Comparison of ENCODE assay signal across 25 cellular contexts in genomic region chr7:98935811-98936210, GRCh38. TPM values are rescaled to one million over a fixed set of nuclear protein-coding genes. Genes with fewer than 3 reads are reported as not detected.
DNase-seq lines count a peak whose midpoint lies in the region; ATAC-seq and TF ChIP-seq lines count a peak whose summit lies in the region.
"Had no signal": no experiment of that assay in that cellular context is flagged by ENCODE, and none has a peak within 500 bp of the region (broad histone marks: within the 10 kb centered on the region; RNA-seq: fewer than 3 reads in every experiment).

No MANE protein-coding gene starts in this region.

- H3K27me3 Mint-ChIP-seq in effector memory CD8-positive, alpha-beta T cell, result no peaks in the 10 kb centered on the region
- H3K27me3 Mint-ChIP-seq in nephron (ENCODE audit: low read depth), result no peaks in the 10 kb centered on the region
- H3K27me3 Mint-ChIP-seq: activated B cell treated with CpG ODN at 0.5 μM for 24 hours; activated CD8-positive, alpha-beta T cell treated with anti-CD3 and anti-CD28 coated beads for 36 hours; brain had no signal

- peak; percentile 24 for DNase-seq in AG08396 (ENCODE audit: low spot score)
- peak; percentile 21 for DNase-seq in HCEC 1CT
- DNase-seq in effector memory CD8-positive, alpha-beta T cell, result no peak
- no peak for DNase-seq in AG08395 (ENCODE audit: low spot score)
- no peak for DNase-seq in aorta
- DNase-seq in activated CD4-positive, CD25-positive, alpha-beta regulatory T cell (lab: John Stamatoyannopoulos, UW), result no peak
- DNase-seq: activated B cell treated with CpG ODN at 0.5 μM for 24 hours; activated CD8-positive, alpha-beta T cell treated with anti-CD3 and anti-CD28 coated beads for 36 hours; activated naive CD4-positive, alpha-beta T cell treated with anti-CD3 and anti-CD28 coated beads, Interleukin-2, amount 50 U/mL, for 16 hours; activated T-cell treated with anti-CD3 and anti-CD28 coated beads, Interleukin-2, amount 50 U/mL, for 4 hours; DMS153; H9; MG63; NCI-H146; NCI-H69; nephron progenitor cell; posterior cingulate gyrus; T1000 had no signal

- H3K9me3 ChIP-seq in aorta (ENCODE audit: control insufficient read depth, low read length), result no peaks in the 10 kb centered on the region
- H3K9me3 ChIP-seq: MG63, suprapubic skin had no signal

- no peak overlapping the region for H3K4me3 ChIP-seq in aorta (ENCODE audit: low read length in 2 of 2)
- H3K4me3 ChIP-seq: MG63, suprapubic skin had no signal

- H3K9me3 Mint-ChIP-seq in effector memory CD8-positive, alpha-beta T cell, result no peaks in the 10 kb centered on the region
- H3K9me3 Mint-ChIP-seq in nephron, result no peaks in the 10 kb centered on the region
- H3K9me3 Mint-ChIP-seq: activated B cell treated with CpG ODN at 0.5 μM for 24 hours; activated CD8-positive, alpha-beta T cell treated with anti-CD3 and anti-CD28 coated beads for 36 hours; activated T-cell treated with anti-CD3 and anti-CD28 coated beads, Interleukin-2, amount 50 U/mL, for 4 hours; brain; H9; mesothelial cell of epicardium; nephron progenitor cell had no signal

- peak overlapping the region; percentile 26 to 60 for H3K27ac Mint-ChIP-seq in effector memory CD8-positive, alpha-beta T cell
- H3K27ac Mint-ChIP-seq in nephron, result peak overlapping the region in 2 of 3 experiments; percentile 42 to 54
- H3K27ac Mint-ChIP-seq: activated B cell treated with CpG ODN at 0.5 μM for 24 hours, mesothelial cell of epicardium had no signal

- TF ChIP-seq CTCF in nephron (IDR thresholded peaks at IDR 0.05; ENCODE audit: unreplicated experiment in 3 of 3), result no peak

- ATAC-seq in effector memory CD8-positive, alpha-beta T cell (replicated peaks), result no peak
- ATAC-seq in GM19351 (IDR thresholded peaks at IDR 0.05; ENCODE audit: unreplicated experiment), result no peak
- ATAC-seq in aorta (ENCODE audit: low FRiP score), result no peak
- ATAC-seq: activated CD8-positive, alpha-beta T cell treated with anti-CD3 and anti-CD28 coated beads for 36 hours; activated T-cell treated with anti-CD3 and anti-CD28 coated beads, Interleukin-2, amount 50 U/mL, for 4 hours; left lobe of liver had no signal

- H3K36me3 ChIP-seq in aorta (ENCODE audit: control insufficient read depth in 1 of 2, insufficient read depth in 2 of 2, low read length in 1 of 2), result peaks cover 4 to 14% of the 10 kb centered on the region in 2 donors

- no peaks in the 10 kb centered on the region for H3K27me3 ChIP-seq in aorta (ENCODE audit: control insufficient read depth in 1 of 2, insufficient read depth in 2 of 2, low read length in 1 of 2)
- H3K27me3 ChIP-seq: MG63, suprapubic skin had no signal

- peaks cover 92% of the 10 kb centered on the region for H3K36me3 Mint-ChIP-seq in effector memory CD8-positive, alpha-beta T cell (ENCODE audit: insufficient read depth)
- H3K36me3 Mint-ChIP-seq in nephron (ENCODE audit: low read depth), result peaks cover 74% of the 10 kb centered on the region

- H3K27ac ChIP-seq in aorta (ENCODE audit: low read depth in 1 of 2, low read length in 2 of 2), result no peak overlapping the region
- H3K27ac ChIP-seq: RWPE1, suprapubic skin had no signal

- WGBS in aorta, 2 donors, result 51 to 55% methylated on average over 2 of the region's 2 CpGs

- no peak overlapping the region for H3K4me3 Mint-ChIP-seq in effector memory CD8-positive, alpha-beta T cell
- peak overlapping the region in 1 of 3 experiments; percentile 11 for H3K4me3 Mint-ChIP-seq in nephron
- H3K4me3 Mint-ChIP-seq: activated B cell treated with CpG ODN at 0.5 μM for 24 hours; activated CD8-positive, alpha-beta T cell treated with anti-CD3 and anti-CD28 coated beads for 36 hours; activated T-cell treated with anti-CD3 and anti-CD28 coated beads, Interleukin-2, amount 50 U/mL, for 4 hours; brain; H9; mesothelial cell of epicardium; nephron progenitor cell had no signal

- H3K4me1 ChIP-seq in aorta (ENCODE audit: control insufficient read depth in 1 of 2, insufficient read depth in 2 of 2, low read length in 2 of 2), result no peaks in the 10 kb centered on the region
- H3K4me1 ChIP-seq: suprapubic skin had no signal

- intact Hi-C loops in aorta (cut with DNase I), result no loop called here

- peaks cover 8 to 9% of the 10 kb centered on the region in 2 donors for H3K4me1 Mint-ChIP-seq in effector memory CD8-positive, alpha-beta T cell (ENCODE audit: low read depth in 2 of 2)
- H3K4me1 Mint-ChIP-seq in nephron, result peaks cover 29% of the 10 kb centered on the region
- H3K4me1 Mint-ChIP-seq: brain, H9, mesothelial cell of epicardium, nephron progenitor cell had no signal

RNA-seq across cellular contexts. Expression of gene TRRAP, which starts 57.5 kb away (rescaled TPM):
- total RNA-seq in aorta, result 10 to 100 TPM; 36.7 to 41.9 TPM
- polyA plus RNA-seq in aorta, result 1 to 10 TPM; 2.4 to 9.6 TPM

Comparison
In these comparisons a context has a peak if more than half of its experiments do, and no peak if none do; other contexts are left out.
1. DNase-seq: peak in AG08396 (single experiment) and HCEC 1CT (single experiment); none in effector memory CD8-positive, alpha-beta T cell (0 of 3), AG08395 (single experiment), aorta (0 of 2) and activated CD4-positive, CD25-positive, alpha-beta regulatory T cell (0 of 4).